13 cellular contexts compared by ENCODE assay signal in the genomic region with DNA sequence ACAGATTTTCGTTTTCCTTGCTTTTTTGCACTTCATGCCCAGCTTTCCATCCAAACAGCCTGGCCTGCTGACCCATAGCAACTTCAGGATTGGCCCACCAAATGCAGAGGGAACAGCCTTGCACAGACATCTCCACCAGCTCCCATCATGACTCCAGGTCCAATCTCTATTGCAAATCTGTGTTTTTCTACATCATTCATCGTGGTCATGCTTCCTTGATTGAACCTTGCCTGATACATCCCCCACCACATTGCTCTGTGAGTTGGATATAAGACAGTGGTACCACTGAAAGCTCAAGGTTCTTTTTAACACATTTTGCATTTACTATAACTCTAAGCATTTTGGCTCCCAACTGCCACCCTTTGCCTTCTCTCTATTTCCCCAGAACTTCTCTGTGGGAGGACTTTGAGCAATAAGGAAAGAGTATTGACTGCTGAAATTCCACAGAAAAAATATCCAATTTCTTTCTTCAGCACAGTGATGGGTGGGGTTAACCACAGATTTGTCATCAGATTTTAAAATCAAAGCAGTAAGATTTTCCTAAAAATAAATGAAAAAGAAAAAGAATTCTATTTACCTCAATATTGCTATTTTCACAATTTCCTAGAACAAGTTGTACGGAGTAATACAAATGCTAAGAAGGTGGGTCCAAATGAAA.
A peak's percentile ranks its signal among the peaks of the same experiment; 100 is the strongest.
DNase-seq lines count a peak whose midpoint lies in the region; ATAC-seq and TF ChIP-seq lines count a peak whose summit lies in the region.
"Had no signal": no experiment of that assay in that cellular context is flagged by ENCODE, and none has a peak within 500 bp of the region (broad histone marks: within the 10 kb centered on the region; RNA-seq: fewer than 3 reads in every experiment).

No MANE protein-coding gene starts in this region.

- intact Hi-C loops in ascending aorta (cut with DNase I) = no loop called here
- intact Hi-C loops in gastrocnemius medialis (cut with DNase I; ENCODE audit: low total_unique reads) = loop anchor here (2.0 to 5.0 kb wide), 6 partner anchors 52 to 1682 kb away; partner anchors contain the start of gene TBC1D5

- no peaks in the 10 kb centered on the region for H3K9me3 ChIP-seq in ascending aorta
- no peaks in the 10 kb centered on the region for H3K9me3 ChIP-seq in hepatocyte (ENCODE audit: low read depth)
- H3K9me3 ChIP-seq in gastrocnemius medialis = no peaks in the 10 kb centered on the region

- WGBS in hepatocyte (ENCODE audit: low lambda C conversion rate, missing lambda C conversion rate) = 79% methylated on average over 3 of the region's 3 CpGs

- no peaks in the 10 kb centered on the region for H3K36me3 ChIP-seq in ACC112 (ENCODE audit: insufficient read depth, low read length)
- H3K36me3 ChIP-seq in ascending aorta = no peaks in the 10 kb centered on the region
- H3K36me3 ChIP-seq in hepatocyte (replicated peaks; ENCODE audit: insufficient read depth, low read depth) = no peaks in the 10 kb centered on the region
- H3K36me3 ChIP-seq in gastrocnemius medialis = no peaks in the 10 kb centered on the region

- in situ Hi-C loops in gastrocnemius medialis (cut with MboI; ENCODE audit: low sequenced_read_pairs in 4 of 4) = loop anchor here (5.0 to 10.0 kb wide), 3 partner anchors 75 to 185 kb away; partner anchors contain the start of gene GALNT15 (in 2 of the 4)

- no peaks in the 10 kb centered on the region for H4K20me1 ChIP-seq in hepatocyte (ENCODE audit: insufficient read depth, poor library complexity, severe bottlenecking)

- H3K79me2 ChIP-seq in ACC112 (ENCODE audit: control insufficient read depth, insufficient read depth, low read length, unreplicated experiment) (no peaks in the 10 kb centered on the region), hepatocyte (no peaks in the 10 kb centered on the region)

- H3K4me2 ChIP-seq in hepatocyte = no peak overlapping the region

- H3K9me2 ChIP-seq in hepatocyte (replicated peaks; ENCODE audit: insufficient read depth) = no peaks in the 10 kb centered on the region

- peaks cover 62% of the 10 kb centered on the region for H3K4me1 ChIP-seq in ACC112 (ENCODE audit: control insufficient read depth, insufficient read depth, low read length, unreplicated experiment)
- peaks cover 6 to 45% of the 10 kb centered on the region in 2 donors for H3K4me1 ChIP-seq in ascending aorta
- peaks cover 5% of the 10 kb centered on the region for H3K4me1 ChIP-seq in hepatocyte (ENCODE audit: insufficient read depth)
- peaks cover 51 to 54% of the 10 kb centered on the region in 2 donors for H3K4me1 ChIP-seq in gastrocnemius medialis

- ATAC-seq in gastrocnemius medialis = peak in 1 of 2 donors; percentile 11
- ATAC-seq in GM18858 (IDR thresholded peaks at IDR 0.05; ENCODE audit: unreplicated experiment) = no peak
- ATAC-seq: effector memory CD8-positive, alpha-beta T cell had no signal

- H3K27me3 ChIP-seq in ACC112 (ENCODE audit: insufficient read depth, low read length) (no peaks in the 10 kb centered on the region), ascending aorta (no peaks in the 10 kb centered on the region), hepatocyte (no peaks in the 10 kb centered on the region), gastrocnemius medialis (no peaks in the 10 kb centered on the region)

- TF ChIP-seq CTCF in ascending aorta (IDR thresholded peaks at IDR 0.05) = no peak
- TF ChIP-seq CTCF in hepatocyte (IDR thresholded peaks at IDR 0.05; ENCODE audit: poor library complexity) = no peak
- no peak for TF ChIP-seq CTCF in gastrocnemius medialis (IDR thresholded peaks at IDR 0.05 in 4 of 5, conservative IDR thresholded peaks at IDR 0.05 in 1 of 5)
- TF ChIP-seq CTCF in GM10266 (IDR thresholded peaks at IDR 0.05; ENCODE audit: control insufficient read depth, insufficient read depth, low read depth, missing control alignments) = no peak

- no peak for DNase-seq in ascending aorta (ENCODE audit: low spot score in 2 of 2)
- no peak for DNase-seq in hepatocyte (ENCODE audit: low spot score)
- no peak for DNase-seq in gastrocnemius medialis
- no peak for DNase-seq in activated naive CD4-positive, alpha-beta T cell treated with anti-CD3 and anti-CD28 coated beads, Interleukin-2, amount 50 U/mL, for 16 hours
- DNase-seq in GM10266 (ENCODE audit: extremely low spot score) = no peak
- no peak for DNase-seq in AG08395 (ENCODE audit: low spot score)
- DNase-seq: activated CD4-positive, alpha-beta T cell treated with anti-CD3 and anti-CD28 coated beads, Interleukin-2, amount 50 U/mL, for 1 hour; activated naive CD4-positive, alpha-beta T cell; effector memory CD8-positive, alpha-beta T cell; NCI-H1105; NCI-H774 had no signal

- peak overlapping the region; percentile 99 for H3K27ac ChIP-seq in ACC112 (ENCODE audit: low read depth, low read length)
- peak overlapping the region; percentile 68 to 90 for H3K27ac ChIP-seq in ascending aorta
- H3K27ac ChIP-seq in hepatocyte = peak overlapping the region; percentile 44
- peak overlapping the region; percentile 83 to 90 (median 86) for H3K27ac ChIP-seq in gastrocnemius medialis

- H2AFZ ChIP-seq in ACC112 (ENCODE audit: low read length, unreplicated experiment) (no peak overlapping the region), hepatocyte (no peak overlapping the region)

- H3K4me3 ChIP-seq in ACC112 (ENCODE audit: low read depth, low read length) (peak overlapping the region; percentile 17; the same call in 1 of the 2 replicates), ascending aorta (no peak overlapping the region), hepatocyte (no peak overlapping the region), gastrocnemius medialis (peak overlapping the region in 1 of 4 donors; percentile 4)

- no peak for TF ChIP-seq POLR2A in gastrocnemius medialis (IDR thresholded peaks at IDR 0.05)

Comparison
In these comparisons a context has a peak if more than half of its experiments do, and no peak if none do; other contexts are left out.
1. H3K27ac ChIP-seq: peak in every context shown above with its lines; median percentile 99 in ACC112; 86 in gastrocnemius medialis; 79 in ascending aorta; 44 in hepatocyte.